9 cellular contexts compared by ENCODE assay signal in the genomic region with DNA sequence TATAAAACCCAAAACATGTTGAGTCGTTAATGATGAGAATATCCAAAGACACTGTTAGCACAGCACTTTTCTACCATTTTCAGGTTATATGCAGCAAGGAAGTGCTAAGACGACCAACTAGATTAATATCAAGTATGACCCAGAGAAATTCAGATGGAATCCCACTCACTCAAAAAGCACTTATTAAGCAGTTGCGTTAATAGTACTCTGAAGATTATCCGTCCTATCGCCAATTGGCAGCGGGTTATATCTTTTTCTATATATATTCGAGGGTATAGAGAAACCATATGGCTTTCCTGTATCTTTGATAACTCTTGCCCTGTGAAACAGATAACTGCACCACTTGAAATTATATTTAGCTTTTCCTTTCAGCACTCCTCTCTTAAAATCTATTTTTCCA. TPM values are rescaled to one million over a fixed set of nuclear protein-coding genes. Genes with fewer than 3 reads are reported as not detected.
DNase-seq lines count a peak whose midpoint lies in the region; ATAC-seq and TF ChIP-seq lines count a peak whose summit lies in the region.
"Had no signal": no experiment of that assay in that cellular context is flagged by ENCODE, and none has a peak within 500 bp of the region (broad histone marks: within the 10 kb centered on the region; RNA-seq: fewer than 3 reads in every experiment).

No MANE protein-coding gene starts in this region.

- intact Hi-C loops in breast epithelium (cut with DNase I; ENCODE audit: low total_unique reads) (no loop called here), posterior cingulate gyrus (cut with DNase I) (loop anchor here (5.0 to 10.0 kb wide), 2 partner anchors 349 to 446 kb away; partner anchors contain the start of genes CPD and GOSR1)

- H3K27ac ChIP-seq in HUES64 (ENCODE audit: low read depth, low read length) (no peak overlapping the region), breast epithelium (peak overlapping the region; percentile 89 to 90), muscle layer of colon (ENCODE audit: low read depth, low read length) (no peak overlapping the region)

- H3K9ac ChIP-seq in HUES64 (ENCODE audit: low read depth, low read length) (peak overlapping the region; percentile 91), muscle layer of colon (ENCODE audit: low read length) (peak overlapping the region; percentile 83)

- TF ChIP-seq CTCF in AG04449 (IDR thresholded peaks at IDR 0.05; ENCODE audit: insufficient read depth, low read length, missing control alignments) (no peak), breast epithelium (IDR thresholded peaks at IDR 0.05) (no peak)

- H3K27me3 ChIP-seq in HUES64 (ENCODE audit: insufficient read depth, low read length) (no peaks in the 10 kb centered on the region), breast epithelium (no peaks in the 10 kb centered on the region), muscle layer of colon (ENCODE audit: control insufficient read depth in 1 of 2, insufficient read depth in 2 of 2, low read length in 2 of 2) (no peaks in the 10 kb centered on the region)

- DNase-seq in AG04449 (ENCODE audit: low read depth, low spot score) (no peak), breast epithelium (ENCODE audit: low spot score in 2 of 2) (no peak), NCI-H1048 (lab: John Stamatoyannopoulos, UW) (no peak), posterior cingulate gyrus (no peak)
- DNase-seq in activated CD8-positive, alpha-beta memory T cell treated with anti-CD3 and anti-CD28 coated beads for 24 hours = no peak
- DNase-seq: NCI-H1092 treated with DMSO at 0.1 percent for 48 hours had no signal

- POLR2A ChIA-PET in AG04449 (lab: Yijun Ruan, JAX) = no interaction called here

- CTCF ChIA-PET in AG04449 (lab: Yijun Ruan, JAX) = interaction anchor here (0.7 to 3.7 kb wide), 5 partner anchors 10 to 715 kb away, joined by 3 to 18 read pairs (median 4); no protein-coding TSS in a partner anchor

- 84% methylated on average over 7 of the region's 7 CpGs for WGBS in HUES64

- H3K4me3 ChIP-seq in AG04449 (ENCODE audit: low read depth, low read length) = peak overlapping the region; percentile 86
- peak overlapping the region; percentile 92 for H3K4me3 ChIP-seq in HUES64 (ENCODE audit: low read length)
- H3K4me3 ChIP-seq in breast epithelium = peak overlapping the region; percentile 82 to 96 (median 90)
- peak overlapping the region; percentile 57 to 92 for H3K4me3 ChIP-seq in muscle layer of colon (ENCODE audit: low read depth in 1 of 2, low read length in 2 of 2)

- no peak for TF ChIP-seq POLR2A in breast epithelium (IDR thresholded peaks at IDR 0.05)

- no peak for ATAC-seq in HG02884 (IDR thresholded peaks at IDR 0.05; ENCODE audit: unreplicated experiment)

- 0 out of 2 replicates have a peak, but pooled peaks cover 9% of the 10 kb centered on the region for H3K4me1 ChIP-seq in HUES64 (ENCODE audit: insufficient read depth, low read length)
- H3K4me1 ChIP-seq in breast epithelium = no peaks in the 10 kb centered on the region
- peaks cover 7% of the 10 kb centered on the region for H3K4me1 ChIP-seq in muscle layer of colon (ENCODE audit: insufficient read depth, low read length)

- no peaks in the 10 kb centered on the region for H3K9me3 ChIP-seq in HUES64 (ENCODE audit: insufficient read depth, low read depth, low read length)
- no peaks in the 10 kb centered on the region for H3K9me3 ChIP-seq in breast epithelium
- H3K9me3 ChIP-seq in muscle layer of colon (ENCODE audit: low read length) = no peaks in the 10 kb centered on the region

- H3K36me3 ChIP-seq in HUES64 (ENCODE audit: insufficient read depth, low read length) (0 out of 2 replicates have a peak, but pooled peaks cover 5% of the 10 kb centered on the region), breast epithelium (no peaks in the 10 kb centered on the region), muscle layer of colon (ENCODE audit: insufficient read depth, low read length) (no peaks in the 10 kb centered on the region)

RNA-seq across cellular contexts. Expression of gene CRLF3, which starts 1.1 kb away (rescaled TPM):
- polyA plus RNA-seq in HUES64 (2013, experiment 1 of 2) = 12.7 TPM
- polyA plus RNA-seq in HUES64 (2013, experiment 2 of 2) = 12.9 TPM
- 10 to 100 TPM; 15.4 to 18.7 (median 17.7) TPM for total RNA-seq in breast epithelium

RNA-seq across cellular contexts. Expression of gene ATAD5, which starts 8.3 kb away (rescaled TPM):
- 11.2 TPM for polyA plus RNA-seq in HUES64 (2013, experiment 1 of 2)
- 12.6 TPM for polyA plus RNA-seq in HUES64 (2013, experiment 2 of 2)
- 1 to 10 TPM; 1.3 to 3.1 (median 1.6) TPM for total RNA-seq in breast epithelium

Comparison
In these comparisons a context has a peak if more than half of its experiments do, and no peak if none do; other contexts are left out.
1. H3K27ac ChIP-seq: peak in breast epithelium (2 of 2); none in HUES64 (single experiment) and muscle layer of colon (single experiment).
2. Peak in every context shown above with its lines, with median percentiles within 50 percentile points of each other: H3K4me3 ChIP-seq.